ENCODE assay signal across 8 cellular contexts in genomic region chr20:36950432-36951197, GRCh38. TPM values are rescaled to one million over a fixed set of nuclear protein-coding genes. Genes with fewer than 3 reads are reported as not detected.
A peak's percentile ranks its signal among the peaks of the same experiment; 100 is the strongest.
DNase-seq lines count a peak whose midpoint lies in the region; ATAC-seq lines count a peak whose summit lies in the region.

No MANE protein-coding gene starts in this region.

- no peaks in the 10 kb centered on the region for H3K9me3 ChIP-seq in duodenal mucosa (ENCODE audit: control insufficient read depth in 1 of 2, low read length in 2 of 2)
- no peaks in the 10 kb centered on the region for H3K9me3 ChIP-seq in thymus (ENCODE audit: control insufficient read depth)

- H3K27ac ChIP-seq in duodenal mucosa (ENCODE audit: low read depth, low read length) (peak overlapping the region; percentile 80), thymus (ENCODE audit: low read depth) (peak overlapping the region; percentile 76)

- H3K27ac Mint-ChIP-seq in T-helper 1 cell treated with Interleukin-12 subunit alpha and Interleukin-12 subunit beta and Interleukin-4 antibody, amounts not matched to agents 30 μg/mL and 1 μg/mL, for 36 hours: peak overlapping the region; percentile 87

- H3K4me1 ChIP-seq in duodenal mucosa (ENCODE audit: control insufficient read depth in 1 of 2, insufficient read depth in 2 of 2, low read length in 2 of 2) (peaks cover 35 to 40% of the 10 kb centered on the region in 2 donors), thymus (ENCODE audit: control insufficient read depth, insufficient read depth, low read length) (peaks cover 19% of the 10 kb centered on the region)

- peaks cover 0 to 3% of the 10 kb centered on the region in 2 donors for H3K36me3 ChIP-seq in duodenal mucosa (ENCODE audit: control insufficient read depth in 1 of 2, insufficient read depth in 2 of 2, low read length in 2 of 2)
- H3K36me3 ChIP-seq in thymus (ENCODE audit: control insufficient read depth, insufficient read depth): no peaks in the 10 kb centered on the region

- peak overlapping the region; percentile 96 for H3K4me3 Mint-ChIP-seq in T-helper 1 cell treated with Interleukin-12 subunit alpha and Interleukin-12 subunit beta and Interleukin-4 antibody, amounts not matched to agents 30 μg/mL and 1 μg/mL, for 36 hours

- DNase-seq in G401 (ENCODE audit: low spot score): peak; percentile 48
- peak; percentile 5 to 50 for DNase-seq in lung microvascular endothelial cell (ENCODE audit: low read depth in 2 of 2)
- DNase-seq in foreskin melanocyte: no peak

- in situ Hi-C loops in G401 (cut with HindIII; ENCODE audit: low sequenced_read_pairs): no loop called here

- peaks cover 26% of the 10 kb centered on the region for H3K36me3 Mint-ChIP-seq in T-helper 1 cell treated with Interleukin-12 subunit alpha and Interleukin-12 subunit beta and Interleukin-4 antibody, amounts not matched to agents 30 μg/mL and 1 μg/mL, for 36 hours (ENCODE audit: low read depth)

- no peaks in the 10 kb centered on the region for H3K27me3 Mint-ChIP-seq in T-helper 1 cell treated with Interleukin-12 subunit alpha and Interleukin-12 subunit beta and Interleukin-4 antibody, amounts not matched to agents 30 μg/mL and 1 μg/mL, for 36 hours (ENCODE audit: low read depth)

- peaks cover 29% of the 10 kb centered on the region for H3K4me1 Mint-ChIP-seq in T-helper 1 cell treated with Interleukin-12 subunit alpha and Interleukin-12 subunit beta and Interleukin-4 antibody, amounts not matched to agents 30 μg/mL and 1 μg/mL, for 36 hours (ENCODE audit: low read depth)

- no peaks in the 10 kb centered on the region for H3K9me3 Mint-ChIP-seq in T-helper 1 cell treated with Interleukin-12 subunit alpha and Interleukin-12 subunit beta and Interleukin-4 antibody, amounts not matched to agents 30 μg/mL and 1 μg/mL, for 36 hours

- H3K27me3 ChIP-seq in duodenal mucosa (ENCODE audit: control insufficient read depth in 1 of 2, insufficient read depth in 2 of 2, low read length in 2 of 2) (no peaks in the 10 kb centered on the region), thymus (ENCODE audit: control insufficient read depth, insufficient read depth) (peaks cover 23% of the 10 kb centered on the region)

- under 1% methylated on average over 24 of the region's 24 CpGs for WGBS in thymus

- H3K4me3 ChIP-seq in duodenal mucosa (ENCODE audit: low read depth in 1 of 2, low read length in 2 of 2) (peak overlapping the region; percentile 88 to 90), thymus (ENCODE audit: low read length) (peak overlapping the region; percentile 56)

- ATAC-seq in HG02642 (IDR thresholded peaks at IDR 0.05; ENCODE audit: poor library complexity, unreplicated experiment): peak; percentile 9
- no peak for ATAC-seq in GM21723 (IDR thresholded peaks at IDR 0.05; ENCODE audit: unreplicated experiment)

- H3K9ac ChIP-seq in duodenal mucosa (ENCODE audit: low read depth in 1 of 2, low read length in 2 of 2): peak overlapping the region; percentile 71 to 84

RNA-seq across cellular contexts. Expression of gene SAMHD1, which starts 0.9 kb away (rescaled TPM):
- total RNA-seq in G401 (2014; rRNA removed; shearing (Covaris generic)): 30.0 and 31.2 TPM in 2 replicates
- total RNA-seq in lung microvascular endothelial cell: 8.9 and 17.2 TPM in 2 replicates
- polyA plus RNA-seq in thymus: 86.2 TPM
